Comparison of ENCODE assay signal across 8 cellular contexts in the genomic region with DNA sequence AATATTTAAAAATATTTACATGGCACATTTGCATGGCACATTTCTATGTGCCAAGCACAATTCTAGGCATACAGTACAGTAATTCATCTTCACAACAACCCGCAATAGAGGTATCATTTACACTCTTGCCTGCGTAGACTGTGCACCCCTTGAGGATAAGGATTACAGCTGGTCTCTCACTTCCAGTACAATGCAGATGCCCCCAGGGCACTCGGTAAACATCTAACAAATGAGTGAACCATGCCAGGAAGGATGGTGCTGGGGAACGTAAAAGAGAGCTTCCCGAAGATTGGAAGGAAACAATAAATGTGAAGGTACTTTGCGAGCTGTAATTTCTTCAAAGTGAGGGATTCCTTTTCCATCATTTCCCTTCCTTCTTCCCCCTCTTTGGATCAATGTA. TPM values are rescaled to one million over a fixed set of nuclear protein-coding genes. Genes with fewer than 3 reads are reported as not detected.
DNase-seq lines count a peak whose midpoint lies in the region; ATAC-seq and TF ChIP-seq lines count a peak whose summit lies in the region.

No MANE protein-coding gene starts in this region.

- H3K9ac ChIP-seq in neuronal stem cell (ENCODE audit: low read depth, low read length, poor library complexity) = no peak overlapping the region

- H3K27ac Mint-ChIP-seq in Calu3 (ENCODE audit: unreplicated experiment) = peak overlapping the region; percentile 41
- peak overlapping the region; percentile 91 for H3K27ac Mint-ChIP-seq in dendritic cell treated with granulocyte-macrophage colony-stimulating factor and Interleukin-4, amounts not matched to agents 40 ng/mL and 50 ng/mL, for 4 days

- H3K27me3 Mint-ChIP-seq in Calu3 (ENCODE audit: unreplicated experiment) = peaks cover 25% of the 10 kb centered on the region
- H3K27me3 Mint-ChIP-seq in dendritic cell treated with granulocyte-macrophage colony-stimulating factor and Interleukin-4, amounts not matched to agents 40 ng/mL and 50 ng/mL, for 4 days = no peaks in the 10 kb centered on the region

- peaks cover 34% of the 10 kb centered on the region for H3K36me3 Mint-ChIP-seq in Calu3 (ENCODE audit: insufficient read depth, unreplicated experiment)
- peaks cover 56% of the 10 kb centered on the region for H3K36me3 Mint-ChIP-seq in dendritic cell treated with granulocyte-macrophage colony-stimulating factor and Interleukin-4, amounts not matched to agents 40 ng/mL and 50 ng/mL, for 4 days (ENCODE audit: low read depth)

- no peaks in the 10 kb centered on the region for H3K9me3 Mint-ChIP-seq in Calu3 (ENCODE audit: low read depth, unreplicated experiment)
- H3K9me3 Mint-ChIP-seq in dendritic cell treated with granulocyte-macrophage colony-stimulating factor and Interleukin-4, amounts not matched to agents 40 ng/mL and 50 ng/mL, for 4 days = peaks cover 17% of the 10 kb centered on the region

- H3K4me3 Mint-ChIP-seq in Calu3 (ENCODE audit: low read depth, unreplicated experiment) = peak overlapping the region; percentile 98
- H3K4me3 Mint-ChIP-seq in dendritic cell treated with granulocyte-macrophage colony-stimulating factor and Interleukin-4, amounts not matched to agents 40 ng/mL and 50 ng/mL, for 4 days = peak overlapping the region; percentile 96

- no peaks in the 10 kb centered on the region for H3K9me3 ChIP-seq in neuronal stem cell (replicated peaks in 1 of 2; ENCODE audit: control insufficient read depth in 2 of 2, insufficient read depth in 1 of 2, low read depth in 1 of 2, low read length in 2 of 2)

- no peak overlapping the region for H3K4ac ChIP-seq in neuronal stem cell (ENCODE audit: low read length)

- no peak overlapping the region for H4K91ac ChIP-seq in neuronal stem cell (ENCODE audit: low read depth, low read length, poor library complexity)

- DNase-seq in Calu3 (no peak), NB4 (ENCODE audit: low read depth) (no peak), neuronal stem cell (ENCODE audit: low spot score) (no peak), posterior cingulate gyrus (no peak), Kasumi-1 (lab: John Stamatoyannopoulos, UW) (no peak), kidney tubule cell (ENCODE audit: low spot score) (no peak)

- H2BK120ac ChIP-seq in neuronal stem cell (ENCODE audit: low read depth, low read length) = no peak overlapping the region

- no peak overlapping the region for H4K8ac ChIP-seq in neuronal stem cell (ENCODE audit: low read depth, low read length)

- CTCF ChIA-PET in Calu3 (lab: Charles Lee) = interaction anchor here (1.2 to 1.5 kb wide), 3 partner anchors 9 to 17 kb away, joined by 3 to 4 read pairs (median 4); a partner anchor contains a TSS

- no peak overlapping the region for H3K23ac ChIP-seq in neuronal stem cell (ENCODE audit: low read depth, low read length, poor library complexity)

- H3K18ac ChIP-seq in neuronal stem cell (ENCODE audit: low read length) = no peak overlapping the region

- H2BK12ac ChIP-seq in neuronal stem cell (ENCODE audit: low read length) = no peak overlapping the region

- no peak overlapping the region for H2AK5ac ChIP-seq in neuronal stem cell (ENCODE audit: low read depth, low read length)

- peaks cover 11% of the 10 kb centered on the region for H3K79me1 ChIP-seq in neuronal stem cell (ENCODE audit: low read depth, low read length)

- intact Hi-C loops in Calu3 (cut with micrococcal nuclease; ENCODE audit: unreplicated experiment) (no loop called here), posterior cingulate gyrus (cut with DNase I) (loop anchor here (5.0 kb wide), 1 partner anchor 257 kb away; a partner anchor contains a TSS)
- intact Hi-C loops in dendritic cell treated with granulocyte-macrophage colony-stimulating factor and Interleukin-4, amounts not matched to agents 40 ng/mL and 50 ng/mL, for 4 days (cut with micrococcal nuclease) = no loop called here

- H2AFZ ChIP-seq in neuronal stem cell (ENCODE audit: low read length) = no peak overlapping the region

- no peak overlapping the region for H3K27ac ChIP-seq in neuronal stem cell (replicated peaks; ENCODE audit: low read length)

- peak overlapping the region; percentile 55 for H3K4me2 ChIP-seq in neuronal stem cell (ENCODE audit: insufficient read depth, low read length, poor library complexity, severe bottlenecking)

- H3K27me3 ChIP-seq in neuronal stem cell (ENCODE audit: control insufficient read depth in 3 of 3, insufficient read depth in 3 of 3, low read depth in 1 of 3, low read length in 3 of 3) = peaks cover 0 to 2% (median 0%) of the 10 kb centered on the region in 3 experiments

- H2BK15ac ChIP-seq in neuronal stem cell (ENCODE audit: low read length) = no peak overlapping the region

- BruUV-seq in Calu3 (replicated peaks; lab: Mats Ljungman, UMichigan) = TSS peak; percentile 64

- peaks cover 30 to 52% of the 10 kb centered on the region in 2 donors for H3K36me3 ChIP-seq in neuronal stem cell (replicated peaks in 1 of 2; ENCODE audit: control insufficient read depth in 2 of 2, insufficient read depth in 2 of 2, low read length in 2 of 2)

- no peak for ATAC-seq in GM19023 (IDR thresholded peaks at IDR 0.05; ENCODE audit: unreplicated experiment)

- peaks cover 21% of the 10 kb centered on the region for H3K4me1 Mint-ChIP-seq in Calu3 (ENCODE audit: low read depth, unreplicated experiment)
- H3K4me1 Mint-ChIP-seq in dendritic cell treated with granulocyte-macrophage colony-stimulating factor and Interleukin-4, amounts not matched to agents 40 ng/mL and 50 ng/mL, for 4 days (ENCODE audit: low read depth) = peaks cover 62% of the 10 kb centered on the region

- H3K14ac ChIP-seq in neuronal stem cell (ENCODE audit: low read length) = no peak overlapping the region

- WGBS in neuronal stem cell (ENCODE audit: extremely low coverage in 2 of 2, insufficient read length in 2 of 2, insufficient replicate concordance in 1 of 2), 2 donors = no CpG with 5 or more reads among the region's 6 CpGs

- H3K4me3 ChIP-seq in NB4 (ENCODE audit: low read depth, low read length) = peak overlapping the region; percentile 98
- peak overlapping the region in 1 of 2 donors; percentile 77 for H3K4me3 ChIP-seq in neuronal stem cell (ENCODE audit: low read length in 2 of 2)

- H3K4me1 ChIP-seq in neuronal stem cell (ENCODE audit: control insufficient read depth in 2 of 2, insufficient read depth in 1 of 2, low read depth in 1 of 2, low read length in 2 of 2) = peaks cover 6 to 13% of the 10 kb centered on the region in 2 donors

- TF ChIP-seq CTCF in Calu3 (IDR thresholded peaks at IDR 0.05; ENCODE audit: unreplicated experiment) (no peak), NB4 (IDR thresholded peaks at IDR 0.05; ENCODE audit: low read depth, low read length) (no peak)

- no peak for TF ChIP-seq POLR2A in NB4 (IDR thresholded peaks at IDR 0.05; ENCODE audit: extremely low read depth, insufficient read length)

- H2BK5ac ChIP-seq in neuronal stem cell (ENCODE audit: low read length) = no peak overlapping the region

RNA-seq across cellular contexts. Expression of a gene that starts 1.3 kb away (rescaled TPM):
- 128 and 129 TPM in 2 replicates for total RNA-seq in Calu3 (2022)
- polyA plus RNA-seq in neuronal stem cell (2013, experiment 1 of 2) = 80.3 TPM
- 77.6 TPM for polyA plus RNA-seq in neuronal stem cell (2013, experiment 2 of 2)

RNA-seq across cellular contexts. Expression of a gene that starts 8.9 kb away (rescaled TPM):
- total RNA-seq in Calu3 (2022) = 71.2 and 78.1 TPM in 2 replicates
- polyA plus RNA-seq in neuronal stem cell (2013, experiment 1 of 2) = 64.1 TPM
- 63.1 TPM for polyA plus RNA-seq in neuronal stem cell (2013, experiment 2 of 2)

RNA-seq across cellular contexts. Expression of a gene that starts 19.2 kb away (rescaled TPM):
- total RNA-seq in Calu3 (2022) = 105 and 116 TPM in 2 replicates
- 90.5 TPM for polyA plus RNA-seq in neuronal stem cell (2013, experiment 1 of 2)
- 91.3 TPM for polyA plus RNA-seq in neuronal stem cell (2013, experiment 2 of 2)

RNA-seq across cellular contexts. Expression of a gene that starts 37.7 kb away (rescaled TPM):
- not detected in 2 replicates for total RNA-seq in Calu3 (2022)
- polyA plus RNA-seq in neuronal stem cell (2013, experiment 1 of 2) = not detected
- polyA plus RNA-seq in neuronal stem cell (2013, experiment 2 of 2) = not detected

RNA-seq across cellular contexts. Expression of a gene that starts 46.9 kb away (rescaled TPM):
- total RNA-seq in Calu3 (2022) = 6.8 and 12.4 TPM in 2 replicates
- 44.3 TPM for polyA plus RNA-seq in neuronal stem cell (2013, experiment 1 of 2)
- polyA plus RNA-seq in neuronal stem cell (2013, experiment 2 of 2) = 45.8 TPM
